8 cellular contexts compared by ENCODE assay signal in genomic region chr20:1754749-1755148, GRCh38.
"Had no signal": no experiment of that assay in that cellular context is flagged by ENCODE, and none has a peak within 500 bp of the region (broad histone marks: within the 10 kb centered on the region; RNA-seq: fewer than 3 reads in every experiment).

No MANE protein-coding gene starts in this region.

- FAIRE-seq: HTR-8/SVneo, K562 had no signal

- H3K4me2 ChIP-seq: KMS-11 had no signal

- ATAC-seq: K562 had no signal

- H3K4me3 ChIP-seq: K562 had no signal

- H3K27ac ChIP-seq: HL-60, KMS-11 had no signal

- H3K9ac ChIP-seq: KMS-11 had no signal

- H3K36me3 Mint-ChIP-seq: IgD-negative memory B cell had no signal

- DNase-seq: IMR-90, KBM-7, KG1 had no signal
